Comparison of ENCODE assay signal across 18 cellular contexts in genomic region chr6:24699521-24700359, GRCh38. TPM values are rescaled to one million over a fixed set of nuclear protein-coding genes. Genes with fewer than 3 reads are reported as not detected.
DNase-seq lines count a peak whose midpoint lies in the region; ATAC-seq and TF ChIP-seq lines count a peak whose summit lies in the region.
"Had no signal": no experiment of that assay in that cellular context is flagged by ENCODE, and none has a peak within 500 bp of the region (broad histone marks: within the 10 kb centered on the region; RNA-seq: fewer than 3 reads in every experiment).

No MANE protein-coding gene starts in this region.

- H3K4me3 Mint-ChIP-seq in activated CD8-positive, alpha-beta memory T cell treated with anti-CD3 and anti-CD28 coated beads, Interleukin-2, amount 10 ng/mL, durations not matched to agents 7 days and 5 days: no peak overlapping the region
- no peak overlapping the region for H3K4me3 Mint-ChIP-seq in T-helper 17 cell
- H3K4me3 Mint-ChIP-seq in stimulated activated effector memory CD8-positive, alpha-beta T cell treated with anti-CD3 and anti-CD28 coated beads, Interleukin-12 subunit alpha, Interleukin-12 subunit beta, amount 100 ng/mL, for 72 hours: peak overlapping the region; percentile 21

- TF ChIP-seq CTCF in fibroblast of mammary gland (conservative IDR thresholded peaks at IDR 0.05; ENCODE audit: control insufficient read depth, insufficient read depth, low read depth, low read length): no peak

- H3K4me3 ChIP-seq in fibroblast of mammary gland (ENCODE audit: control insufficient read depth, low read depth, low read length): no peak overlapping the region
- H3K4me3 ChIP-seq: lower lobe of right lung, stomach, vagina had no signal

- no peaks in the 10 kb centered on the region for H3K9me3 ChIP-seq in T-helper 17 cell (ENCODE audit: control insufficient read depth, low read length, poor library complexity, severe bottlenecking)
- H3K9me3 ChIP-seq: Caco-2, lower lobe of right lung, stomach, vagina had no signal

- CTCF ChIA-PET in activated CD8-positive, alpha-beta memory T cell treated with anti-CD3 and anti-CD28 coated beads, Interleukin-2, amount 10 ng/mL, durations not matched to agents 7 days and 5 days (lab: Charles Lee): interaction anchor here (1.0 to 2.8 kb wide), 2 partner anchors 119 kb away, joined by 3 to 10 read pairs; no protein-coding TSS in a partner anchor

- no peaks in the 10 kb centered on the region for H3K9me3 Mint-ChIP-seq in activated CD8-positive, alpha-beta memory T cell treated with anti-CD3 and anti-CD28 coated beads, Interleukin-2, amount 10 ng/mL, durations not matched to agents 7 days and 5 days (ENCODE audit: low read depth)
- H3K9me3 Mint-ChIP-seq in stimulated activated effector memory CD8-positive, alpha-beta T cell treated with anti-CD3 and anti-CD28 coated beads, Interleukin-12 subunit alpha, Interleukin-12 subunit beta, amount 100 ng/mL, for 72 hours: no peaks in the 10 kb centered on the region

- peaks cover 11% of the 10 kb centered on the region for H3K4me1 Mint-ChIP-seq in activated CD8-positive, alpha-beta memory T cell treated with anti-CD3 and anti-CD28 coated beads, Interleukin-2, amount 10 ng/mL, durations not matched to agents 7 days and 5 days
- H3K4me1 Mint-ChIP-seq in T-helper 17 cell: peaks cover 14% of the 10 kb centered on the region
- H3K4me1 Mint-ChIP-seq in stimulated activated effector memory CD8-positive, alpha-beta T cell treated with anti-CD3 and anti-CD28 coated beads, Interleukin-12 subunit alpha, Interleukin-12 subunit beta, amount 100 ng/mL, for 72 hours: peaks cover 60% of the 10 kb centered on the region

- ATAC-seq in activated CD8-positive, alpha-beta memory T cell treated with anti-CD3 and anti-CD28 coated beads, Interleukin-2, amount 10 ng/mL, durations not matched to agents 7 days and 5 days: no peak
- ATAC-seq in T-helper 17 cell (no peak), HG02571 (IDR thresholded peaks at IDR 0.05; ENCODE audit: unreplicated experiment) (no peak)
- ATAC-seq in stimulated activated effector memory CD8-positive, alpha-beta T cell treated with anti-CD3 and anti-CD28 coated beads, Interleukin-12 subunit alpha, Interleukin-12 subunit beta, amount 100 ng/mL, for 72 hours: peak; percentile 95
- ATAC-seq: lower lobe of right lung had no signal

- H3K27ac Mint-ChIP-seq in activated CD8-positive, alpha-beta memory T cell treated with anti-CD3 and anti-CD28 coated beads, Interleukin-2, amount 10 ng/mL, durations not matched to agents 7 days and 5 days: peak overlapping the region; percentile 57
- peak overlapping the region; percentile 82 for H3K27ac Mint-ChIP-seq in T-helper 17 cell
- H3K27ac Mint-ChIP-seq in stimulated activated effector memory CD8-positive, alpha-beta T cell treated with anti-CD3 and anti-CD28 coated beads, Interleukin-12 subunit alpha, Interleukin-12 subunit beta, amount 100 ng/mL, for 72 hours: peak overlapping the region; percentile 85

- DNase-seq in activated CD8-positive, alpha-beta memory T cell treated with anti-CD3 and anti-CD28 coated beads, Interleukin-2, amount 10 ng/mL, durations not matched to agents 7 days and 5 days: no peak
- DNase-seq in activated CD8-positive, alpha-beta memory T cell treated with anti-CD3 and anti-CD28 coated beads for 24 hours: no peak
- DNase-seq in T-helper 17 cell: no peak
- DNase-seq in fibroblast of mammary gland (ENCODE audit: low read depth): peak; percentile 40
- no peak for DNase-seq in stimulated activated effector memory CD8-positive, alpha-beta T cell treated with anti-CD3 and anti-CD28 coated beads, Interleukin-12 subunit alpha, Interleukin-12 subunit beta, amount 100 ng/mL, for 72 hours (ENCODE audit: low spot score in 2 of 2)
- DNase-seq in RPMI8226: no peak
- DNase-seq in GM19238 (ENCODE audit: insufficient read length, low spot score): no peak
- DNase-seq: activated CD8-positive, alpha-beta memory T cell treated with anti-CD3 and anti-CD28 coated beads, Interleukin-2, amount 50 U/mL, for 48 hours; aorta; Caco-2; GOT3; lower lobe of right lung; NCI-H1105; NCI-H774; stimulated activated CD4-positive, alpha-beta T cell treated with anti-CD3 and anti-CD28 coated beads, Interleukin-12 subunit alpha, Interleukin-12 subunit beta, amount 100 ng/mL, for 4 hours; stomach had no signal

- H3K27me3 Mint-ChIP-seq in activated CD8-positive, alpha-beta memory T cell treated with anti-CD3 and anti-CD28 coated beads, Interleukin-2, amount 10 ng/mL, durations not matched to agents 7 days and 5 days: no peaks in the 10 kb centered on the region
- H3K27me3 Mint-ChIP-seq in T-helper 17 cell: no peaks in the 10 kb centered on the region

- H3K36me3 Mint-ChIP-seq in activated CD8-positive, alpha-beta memory T cell treated with anti-CD3 and anti-CD28 coated beads, Interleukin-2, amount 10 ng/mL, durations not matched to agents 7 days and 5 days: peaks cover 26% of the 10 kb centered on the region
- peaks cover 6% of the 10 kb centered on the region for H3K36me3 Mint-ChIP-seq in T-helper 17 cell (ENCODE audit: low read depth)
- peaks cover 65% of the 10 kb centered on the region for H3K36me3 Mint-ChIP-seq in stimulated activated effector memory CD8-positive, alpha-beta T cell treated with anti-CD3 and anti-CD28 coated beads, Interleukin-12 subunit alpha, Interleukin-12 subunit beta, amount 100 ng/mL, for 72 hours

RNA-seq across cellular contexts. Expression of gene C6orf62, which starts 19.2 kb away (rescaled TPM):
- 100 to 1,000 TPM; 141 to 148 TPM for total RNA-seq in activated CD8-positive, alpha-beta memory T cell treated with anti-CD3 and anti-CD28 coated beads, Interleukin-2, amount 10 ng/mL, durations not matched to agents 7 days and 5 days
- 100 to 1,000 TPM; 103 to 110 TPM for total RNA-seq in T-helper 17 cell

RNA-seq across cellular contexts. Expression of gene ACOT13, which starts 32.9 kb away (rescaled TPM):
- total RNA-seq in activated CD8-positive, alpha-beta memory T cell treated with anti-CD3 and anti-CD28 coated beads, Interleukin-2, amount 10 ng/mL, durations not matched to agents 7 days and 5 days: 10 to 100 TPM; 21.8 to 25.6 TPM
- 1 to 10 TPM; 2.9 to 5.3 TPM for total RNA-seq in T-helper 17 cell

RNA-seq across cellular contexts. Expression of gene TDP2, which starts 33.0 kb away (rescaled TPM):
- total RNA-seq in activated CD8-positive, alpha-beta memory T cell treated with anti-CD3 and anti-CD28 coated beads, Interleukin-2, amount 10 ng/mL, durations not matched to agents 7 days and 5 days: 10 to 100 TPM; 40.5 to 45.7 TPM
- 10 to 100 TPM; 35.6 to 42.0 TPM for total RNA-seq in T-helper 17 cell

RNA-seq across cellular contexts. Expression of gene KIAA0319, which starts 53.7 kb away (rescaled TPM):
- under 1 TPM in 1 of 2 experiments, not detected in 1; 0.06 TPM for total RNA-seq in activated CD8-positive, alpha-beta memory T cell treated with anti-CD3 and anti-CD28 coated beads, Interleukin-2, amount 10 ng/mL, durations not matched to agents 7 days and 5 days
- under 1 TPM; 0.07 to 0.16 TPM for total RNA-seq in T-helper 17 cell
